18 cellular contexts compared by ENCODE assay signal in genomic region chr16:51872536-51872935, GRCh38.
DNase-seq lines count a peak whose midpoint lies in the region; TF ChIP-seq lines count a peak whose summit lies in the region.
"Had no signal": no experiment of that assay in that cellular context is flagged by ENCODE, and none has a peak within 500 bp of the region (broad histone marks: within the 10 kb centered on the region; RNA-seq: fewer than 3 reads in every experiment).

No MANE protein-coding gene starts in this region.

- peaks cover 3% of the 10 kb centered on the region for H3K27me3 ChIP-seq in adipocyte (replicated peaks; ENCODE audit: control insufficient read depth, insufficient read depth, low read length)
- H3K27me3 ChIP-seq: BLaER1 treated with 17β-estradiol and CSF1 and Interleukin-3, amounts not matched to agents 10 nM and 100 nM had no signal

- H3K36me3 ChIP-seq in HEK293 (ENCODE audit: control insufficient read depth in 2 of 2, insufficient read depth in 1 of 2, low read length in 2 of 2) (no peaks in the 10 kb centered on the region), adipocyte (ENCODE audit: control insufficient read depth, insufficient read depth, low read length, severe bottlenecking) (no peaks in the 10 kb centered on the region)
- H3K36me3 ChIP-seq: BLaER1 treated with 17β-estradiol and CSF1 and Interleukin-3, amounts not matched to agents 10 nM and 100 nM had no signal

- H3K9me3 ChIP-seq in HEK293 (ENCODE audit: control insufficient read depth, insufficient read depth, low read depth, low read length) (no peaks in the 10 kb centered on the region), adipocyte (ENCODE audit: control insufficient read depth, low read length) (no peaks in the 10 kb centered on the region)
- H3K9me3 ChIP-seq: A549, Caco-2 had no signal

- CTCF ChIA-PET in HEK293 (lab: Yijun Ruan, JAX), result no interaction called here

- DNase-seq in adipocyte (ENCODE audit: low read depth) (peak; percentile 34), fibroblast of peridontal ligament (ENCODE audit: extremely low read depth) (peak; percentile 58), iris pigment epithelial cell (ENCODE audit: low read depth) (peak; percentile 50), NK-92 (lab: John Stamatoyannopoulos, UW; ENCODE audit: unreplicated experiment) (no peak), NCI-H128 (lab: John Stamatoyannopoulos, UW; ENCODE audit: unreplicated experiment) (no peak), SW480 (ENCODE audit: low spot score) (no peak)
- DNase-seq: AML-193; Caco-2; Calu3; CD4-positive, alpha-beta T cell; CD8-positive, alpha-beta T cell; DMS79 treated with DMSO at 0.1 percent for 48 hours; GF-D8 had no signal

- H3K9ac ChIP-seq in adipocyte (ENCODE audit: low read length), result no peak overlapping the region
- H3K9ac ChIP-seq: BLaER1 treated with 17β-estradiol and CSF1 and Interleukin-3, amounts not matched to agents 10 nM and 100 nM had no signal

- no peak overlapping the region for H3K4me3 ChIP-seq in HEK293 (ENCODE audit: low read depth, low read length)
- H3K4me3 ChIP-seq in adipocyte (ENCODE audit: low read length), result no peak overlapping the region
- H3K4me3 ChIP-seq: A549; BLaER1 treated with 17β-estradiol and CSF1 and Interleukin-3, amounts not matched to agents 10 nM and 100 nM had no signal

- no peaks in the 10 kb centered on the region for H3K4me1 ChIP-seq in HEK293 (ENCODE audit: control insufficient read depth, insufficient read depth, low read length)
- H3K4me1 ChIP-seq in adipocyte (ENCODE audit: control insufficient read depth, insufficient read depth, low read length), result peaks cover 6% of the 10 kb centered on the region
- H3K4me1 ChIP-seq: A549, Caco-2 had no signal

- POLR2A ChIA-PET in HEK293 (lab: Yijun Ruan, JAX), result no interaction called here

- H3K27ac ChIP-seq in HEK293 (ENCODE audit: extremely low read depth, low read depth, low read length), result no peak overlapping the region
- H3K27ac ChIP-seq: 22Rv1; A549; BLaER1 treated with 17β-estradiol and CSF1 and Interleukin-3, amounts not matched to agents 10 nM and 100 nM; C4-2B had no signal

- TF ChIP-seq CTCF in HEK293 (tag by site-specific recombination; IDR thresholded peaks at IDR 0.05), result no peak

TF ChIP-seq in HEK293, 187 proteins besides CTCF, POLR2A, EP300 and RAD21:
- TF ChIP-seq BCL6B (tag by site-specific recombination; IDR thresholded peaks at IDR 0.05) (peak; percentile 49; the same call in 1 of the 2 replicates), ZNF433 (tag by site-specific recombination; IDR thresholded peaks at IDR 0.05; ENCODE audit: low read depth) (no peak)

Comparison
In these comparisons a context has a peak if more than half of its experiments do, and no peak if none do; other contexts are left out.
1. DNase-seq: peak in adipocyte (single experiment), fibroblast of peridontal ligament (single experiment) and iris pigment epithelial cell (single experiment); none in NK-92 (single experiment), NCI-H128 (single experiment) and SW480 (single experiment).